ENCODE assay signal across 1 cellular context in genomic region chr12:109706747-109707469, GRCh38.
TF ChIP-seq lines count a peak whose summit lies in the region.

No MANE protein-coding gene starts in this region.

TF ChIP-seq in H1, 55 proteins besides CTCF, POLR2A, EP300 and RAD21:
- TF ChIP-seq KDM5A (IDR thresholded peaks at IDR 0.05; ENCODE audit: low read length): no peak
- no peak for TF ChIP-seq E2F6 (IDR thresholded peaks at IDR 0.05)
- no peak for TF ChIP-seq MAX (IDR thresholded peaks at IDR 0.05)
- no peak for TF ChIP-seq EZH2 (IDR thresholded peaks at IDR 0.05; ENCODE audit: low read depth, low read length, severe bottlenecking)
- TF ChIP-seq NANOG (IDR thresholded peaks at IDR 0.05; ENCODE audit: insufficient read depth, low read depth, low read length, poor library complexity, severe bottlenecking): no peak
- no peak for TF ChIP-seq CBX8 (IDR thresholded peaks at IDR 0.05; ENCODE audit: borderline replicate concordance, low read depth, low read length)
- TF ChIP-seq BCL11A (IDR thresholded peaks at IDR 0.05; ENCODE audit: low read depth in 2 of 2, low read length in 2 of 2): no peak
- TF ChIP-seq PHF8 (conservative IDR thresholded peaks at IDR 0.05; ENCODE audit: low read depth, low read length): no peak
- TF ChIP-seq CBX5 (IDR thresholded peaks at IDR 0.05; ENCODE audit: low read depth, low read length): no peak
- no peak for TF ChIP-seq KDM4A (IDR thresholded peaks at IDR 0.05; ENCODE audit: low read depth, low read length, severe bottlenecking)
